11 cellular contexts compared by ENCODE assay signal in the genomic region with DNA sequence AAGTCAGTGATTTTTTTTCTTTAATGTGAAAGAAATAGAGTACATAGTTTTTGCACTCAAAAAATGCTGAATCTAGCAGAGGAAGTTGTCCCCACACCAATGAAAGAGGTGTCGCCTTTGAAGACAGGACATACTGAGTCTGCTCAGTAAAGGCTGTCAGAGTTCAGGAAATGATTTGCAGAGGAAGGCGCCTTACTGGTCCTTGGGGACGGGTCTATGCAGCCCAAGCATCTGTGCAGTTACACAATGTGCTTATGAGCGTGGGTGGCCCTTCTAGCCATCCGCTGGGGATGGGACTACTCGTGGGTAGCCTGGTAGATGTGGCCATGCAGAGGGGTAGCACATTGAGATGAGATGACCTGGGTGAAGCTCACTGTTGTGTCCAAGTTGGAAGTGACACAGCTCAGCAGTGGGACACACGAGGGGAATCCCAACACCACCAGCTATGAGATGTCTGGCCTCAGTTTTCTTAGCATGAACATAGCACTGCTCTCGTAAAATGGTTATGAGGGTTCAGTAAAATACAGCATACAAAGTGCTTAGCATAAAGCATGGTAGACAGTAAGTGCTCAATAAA.
DNase-seq lines count a peak whose midpoint lies in the region; ATAC-seq and TF ChIP-seq lines count a peak whose summit lies in the region.
"Had no signal": no experiment of that assay in that cellular context is flagged by ENCODE, and none has a peak within 500 bp of the region (broad histone marks: within the 10 kb centered on the region; RNA-seq: fewer than 3 reads in every experiment).

No MANE protein-coding gene starts in this region.

- H3K27me3 ChIP-seq in psoas muscle (ENCODE audit: insufficient read depth in 3 of 3, low read length in 2 of 3): no peaks in the 10 kb centered on the region
- H3K27me3 ChIP-seq: SJCRH30 had no signal

- peak; percentile 44 for DNase-seq in activated T-cell treated with anti-CD3 and anti-CD28 coated beads, Interleukin-2, amount 50 U/mL, for 24 hours
- DNase-seq in activated T-cell treated with anti-CD3 and anti-CD28 coated beads for 4 hours (no peak), psoas muscle (peak in 1 of 2 donors; percentile 74), KBM-7 (no peak), HFFc6 (no peak)
- DNase-seq in stimulated activated CD4-positive, alpha-beta T cell treated with anti-CD3 and anti-CD28 coated beads, Interleukin-12 subunit alpha, Interleukin-12 subunit beta, amount 100 ng/mL, for 4 hours: no peak
- DNase-seq: kidney glomerular epithelial cell had no signal

- H3K27ac ChIP-seq in psoas muscle: peak overlapping the region; percentile 60
- H3K27ac ChIP-seq: prostate gland, SJCRH30 had no signal

- peaks cover 42% of the 10 kb centered on the region for H3K4me1 Mint-ChIP-seq in activated T-cell treated with anti-CD3 and anti-CD28 coated beads, Interleukin-2, amount 50 U/mL, for 24 hours (ENCODE audit: low read depth)
- H3K4me1 Mint-ChIP-seq in activated T-helper 17 cell treated with anti-CD3 and anti-CD28 coated beads, Interleukin-2, amount 50 U/mL, for 72 hours: peaks cover 24% of the 10 kb centered on the region
- H3K4me1 Mint-ChIP-seq in HFFc6 (ENCODE audit: low read depth): peaks cover 38% of the 10 kb centered on the region

- H3K36me3 ChIP-seq in psoas muscle (ENCODE audit: insufficient read depth in 1 of 2, low read depth in 1 of 2): no peaks in the 10 kb centered on the region
- H3K36me3 ChIP-seq: prostate gland, SJCRH30 had no signal

- no peaks in the 10 kb centered on the region for H3K9me3 ChIP-seq in psoas muscle
- H3K9me3 ChIP-seq: prostate gland, SJCRH30 had no signal

- H3K4me3 ChIP-seq in psoas muscle: no peak overlapping the region
- H3K4me3 ChIP-seq: prostate gland, SJCRH30 had no signal

- intact Hi-C loops in psoas muscle (cut with DNase I): loop anchor here in 1 of 2 donors (10.0 kb wide), 1 partner anchor 120 kb away; no protein-coding TSS in a partner anchor

- H3K27ac Mint-ChIP-seq in activated T-cell treated with anti-CD3 and anti-CD28 coated beads, Interleukin-2, amount 50 U/mL, for 24 hours: no peak overlapping the region
- H3K27ac Mint-ChIP-seq in activated T-helper 17 cell treated with anti-CD3 and anti-CD28 coated beads, Interleukin-2, amount 50 U/mL, for 72 hours: peak overlapping the region; percentile 55
- no peak overlapping the region for H3K27ac Mint-ChIP-seq in HFFc6

- no peaks in the 10 kb centered on the region for H3K4me1 ChIP-seq in psoas muscle
- H3K4me1 ChIP-seq: prostate gland had no signal

- peak; percentile 50 for ATAC-seq in HG02798 (IDR thresholded peaks at IDR 0.05; ENCODE audit: poor library complexity, unreplicated experiment)
- ATAC-seq in activated T-helper 17 cell treated with anti-CD3 and anti-CD28 coated beads, Interleukin-2, amount 50 U/mL, for 72 hours (replicated peaks): peak; percentile 81
- peak; percentile 12 to 57 (median 18) for ATAC-seq in psoas muscle

- in situ Hi-C loops in KBM-7 (cut with MboI; ENCODE audit: low pct_unique_long_range_greater_than_20kb, low sequenced_read_pairs): no loop called here

- H3K27me3 Mint-ChIP-seq in activated T-cell treated with anti-CD3 and anti-CD28 coated beads, Interleukin-2, amount 50 U/mL, for 24 hours: no peaks in the 10 kb centered on the region
- no peaks in the 10 kb centered on the region for H3K27me3 Mint-ChIP-seq in activated T-helper 17 cell treated with anti-CD3 and anti-CD28 coated beads, Interleukin-2, amount 50 U/mL, for 72 hours
- H3K27me3 Mint-ChIP-seq in HFFc6 (ENCODE audit: insufficient read depth): no peaks in the 10 kb centered on the region; the same call in none of the 2 replicates

- no peaks in the 10 kb centered on the region for H3K9me3 Mint-ChIP-seq in activated T-cell treated with anti-CD3 and anti-CD28 coated beads, Interleukin-2, amount 50 U/mL, for 24 hours
- peaks cover 9% of the 10 kb centered on the region for H3K9me3 Mint-ChIP-seq in activated T-helper 17 cell treated with anti-CD3 and anti-CD28 coated beads, Interleukin-2, amount 50 U/mL, for 72 hours
- H3K9me3 Mint-ChIP-seq in HFFc6: no peaks in the 10 kb centered on the region

- 50 to 71% (median 52%) methylated on average over 8 of the region's 8 CpGs for WGBS in psoas muscle, 3 donors

- no peak for TF ChIP-seq CTCF in psoas muscle (IDR thresholded peaks at IDR 0.05)
- TF ChIP-seq CTCF in HFFc6 (IDR thresholded peaks at IDR 0.05): no peak

- no peak overlapping the region for H3K4me3 Mint-ChIP-seq in activated T-cell treated with anti-CD3 and anti-CD28 coated beads, Interleukin-2, amount 50 U/mL, for 24 hours
- H3K4me3 Mint-ChIP-seq in activated T-helper 17 cell treated with anti-CD3 and anti-CD28 coated beads, Interleukin-2, amount 50 U/mL, for 72 hours: peak overlapping the region; percentile 43
- H3K4me3 Mint-ChIP-seq in HFFc6: no peak overlapping the region

- H3K36me3 Mint-ChIP-seq in activated T-cell treated with anti-CD3 and anti-CD28 coated beads, Interleukin-2, amount 50 U/mL, for 24 hours (ENCODE audit: low read depth): no peaks in the 10 kb centered on the region
- H3K36me3 Mint-ChIP-seq in activated T-helper 17 cell treated with anti-CD3 and anti-CD28 coated beads, Interleukin-2, amount 50 U/mL, for 72 hours (ENCODE audit: low read depth): no peaks in the 10 kb centered on the region
- H3K36me3 Mint-ChIP-seq in HFFc6 (ENCODE audit: low read depth): no peaks in the 10 kb centered on the region

Comparison
In these comparisons a context has a peak if more than half of its experiments do, and no peak if none do; other contexts are left out.
1. ATAC-seq: peak in every context shown above with its lines; median percentile 81 in activated T-helper 17 cell treated with anti-CD3 and anti-CD28 coated beads, Interleukin-2, amount 50 U/mL, for 72 hours; 50 in HG02798; 18 in psoas muscle.